In genomic region chr1:247079141-247079874, GRCh38 we compare ENCODE assay signal across 1 cellular context.
TF ChIP-seq lines count a peak whose summit lies in the region.

No MANE protein-coding gene starts in this region.

TF ChIP-seq in GM23338, 12 proteins besides CTCF, POLR2A, EP300 and RAD21 (continued from another document):
- TF ChIP-seq ZNF462 (CRISPR knock-in tag; IDR thresholded peaks at IDR 0.05) (no peak), EZH2 (IDR thresholded peaks at IDR 0.05; ENCODE audit: low read depth, unreplicated experiment) (no peak), ZNF114 (CRISPR knock-in tag; IDR thresholded peaks at IDR 0.05) (no peak), REST (IDR thresholded peaks at IDR 0.05; ENCODE audit: unreplicated experiment) (no peak), EZH2phosphoT487 (IDR thresholded peaks at IDR 0.05; ENCODE audit: unreplicated experiment) (no peak), CREB1 (CRISPR knock-in tag; IDR thresholded peaks at IDR 0.05; ENCODE audit: low read depth) (no peak), NANOG (IDR thresholded peaks at IDR 0.05; ENCODE audit: borderline replicate concordance) (no peak), STAT1 (IDR thresholded peaks at IDR 0.05; ENCODE audit: unreplicated experiment) (no peak)
